12 cellular contexts compared by ENCODE assay signal in the genomic region with DNA sequence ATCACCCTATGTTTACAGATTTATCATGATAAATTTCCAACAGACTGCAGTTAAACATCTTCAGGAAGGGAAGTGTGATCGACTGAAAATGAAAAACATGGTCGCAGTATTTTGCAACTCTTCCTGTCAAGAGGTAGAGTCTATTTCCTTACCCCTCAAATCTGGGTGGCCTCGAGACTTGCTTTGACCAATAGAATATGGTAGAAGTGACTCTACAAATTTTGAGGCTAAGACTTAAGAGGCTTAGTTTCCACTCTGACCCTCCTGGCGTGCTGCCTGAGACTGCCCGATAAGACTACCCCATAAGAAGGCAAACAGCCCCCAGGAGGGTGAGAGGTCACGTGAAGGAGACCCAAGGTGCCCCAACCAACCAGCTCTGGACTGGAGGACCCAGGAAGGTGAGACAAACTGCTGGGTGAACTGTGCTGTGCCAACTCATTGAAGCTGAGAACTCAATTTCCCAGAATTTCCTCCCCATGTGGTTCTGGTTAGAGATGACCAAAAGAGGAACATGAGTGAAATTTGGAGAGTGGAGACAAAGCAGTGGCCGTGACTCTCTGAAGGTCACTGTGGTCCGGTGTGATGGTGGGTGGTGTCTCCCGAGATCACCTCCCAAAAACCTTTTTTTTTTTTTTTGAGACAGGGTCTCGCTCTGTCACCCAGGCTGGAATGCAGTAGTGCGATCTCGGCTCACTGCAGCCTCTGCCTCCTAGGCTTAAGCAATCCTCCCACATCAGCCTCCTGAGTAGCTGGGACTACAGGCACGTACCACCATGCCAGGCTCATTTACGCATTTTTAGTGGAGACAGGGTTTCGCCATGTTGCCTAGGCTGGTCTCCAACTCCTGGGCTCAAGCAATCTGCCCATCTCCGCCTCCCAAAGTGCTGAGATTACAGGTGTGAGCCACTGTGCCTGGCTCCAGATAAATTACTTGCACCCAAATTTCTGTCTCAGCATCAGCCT. TPM values are rescaled to one million over a fixed set of nuclear protein-coding genes. Genes with fewer than 3 reads are reported as not detected.
A peak's percentile ranks its signal among the peaks of the same experiment; 100 is the strongest.
DNase-seq lines count a peak whose midpoint lies in the region; TF ChIP-seq lines count a peak whose summit lies in the region.
"Had no signal": no experiment of that assay in that cellular context is flagged by ENCODE, and none has a peak within 500 bp of the region (broad histone marks: within the 10 kb centered on the region; RNA-seq: fewer than 3 reads in every experiment).

No MANE protein-coding gene starts in this region.

- no peaks in the 10 kb centered on the region for H3K9me3 ChIP-seq in esophagus muscularis mucosa
- H3K9me3 ChIP-seq in MG63, result no peaks in the 10 kb centered on the region

- H3K4me1 ChIP-seq in esophagus muscularis mucosa, result peaks cover 0 to 34% (median 28%) of the 10 kb centered on the region in 4 donors

- H3K27ac ChIP-seq in skin epidermis (peak overlapping the region in 18 of 21 experiments; percentile 3 to 73 (median 52)), esophagus muscularis mucosa (replicated peaks in 1 of 4) (no peak overlapping the region)

- peaks cover 43% of the 10 kb centered on the region for H3K4me1 Mint-ChIP-seq in activated CD4-positive, alpha-beta T cell treated with anti-CD3 and anti-CD28 coated beads, Interleukin-2, amount 10 ng/mL, durations not matched to agents 24 days and 14 days

- no peak overlapping the region for H3K4me3 ChIP-seq in skin epidermis
- no peak overlapping the region for H3K4me3 ChIP-seq in esophagus muscularis mucosa
- H3K4me3 ChIP-seq in MG63, result no peak overlapping the region

- peaks cover 5% of the 10 kb centered on the region for H3K9me3 Mint-ChIP-seq in activated CD4-positive, alpha-beta T cell treated with anti-CD3 and anti-CD28 coated beads, Interleukin-2, amount 10 ng/mL, durations not matched to agents 24 days and 14 days

- TF ChIP-seq POLR2A in erythroblast (IDR thresholded peaks at IDR 0.05; ENCODE audit: low read length), result no peak
- TF ChIP-seq POLR2A in esophagus muscularis mucosa (IDR thresholded peaks at IDR 0.05; ENCODE audit: low read depth), result no peak

- H3K4me3 Mint-ChIP-seq in activated CD4-positive, alpha-beta T cell treated with anti-CD3 and anti-CD28 coated beads, Interleukin-2, amount 10 ng/mL, durations not matched to agents 24 days and 14 days, result no peak overlapping the region
- H3K4me3 Mint-ChIP-seq: activated T-cell treated with anti-CD3 and anti-CD28 coated beads, Interleukin-2, amount 50 U/mL, for 4 hours had no signal

- no peaks in the 10 kb centered on the region for H3K36me3 ChIP-seq in esophagus muscularis mucosa
- no peaks in the 10 kb centered on the region for H3K36me3 ChIP-seq in MG63

- no peak for TF ChIP-seq CTCF in esophagus muscularis mucosa (IDR thresholded peaks at IDR 0.05)

- intact Hi-C loops in activated CD4-positive, alpha-beta T cell treated with anti-CD3 and anti-CD28 coated beads, Interleukin-2, amount 10 ng/mL, durations not matched to agents 24 days and 14 days (cut with micrococcal nuclease), result loop anchor here (5.0 kb wide), 1 partner anchor 43 kb away; no protein-coding TSS in a partner anchor
- intact Hi-C loops in esophagus muscularis mucosa (cut with DNase I), result no loop called here

- peak; percentile 60 for DNase-seq in activated CD4-positive, alpha-beta T cell treated with anti-CD3 and anti-CD28 coated beads, Interleukin-2, amount 10 ng/mL, durations not matched to agents 24 days and 14 days
- no peak for DNase-seq in activated CD4-positive, alpha-beta T cell treated with anti-CD3 and anti-CD28 coated beads for 4 hours
- DNase-seq in NOMO-1 (lab: John Stamatoyannopoulos, UW; ENCODE audit: unreplicated experiment in 2 of 2) (peak; percentile 28 to 56), erythroblast (lab: John Stamatoyannopoulos, UW) (peak; percentile 13 to 24), esophagus muscularis mucosa (ENCODE audit: extremely low spot score) (no peak), MG63 (no peak)
- no peak for DNase-seq in stimulated activated CD4-positive, alpha-beta T cell treated with anti-CD3 and anti-CD28 coated beads, Interleukin-4, amount 100 ng/mL, for 4 hours
- DNase-seq: activated T-cell treated with anti-CD3 and anti-CD28 coated beads, Interleukin-2, amount 50 U/mL, for 4 hours; Karpas-422; left cardiac atrium; NCI-H510A had no signal

- H3K27me3 Mint-ChIP-seq in activated CD4-positive, alpha-beta T cell treated with anti-CD3 and anti-CD28 coated beads, Interleukin-2, amount 10 ng/mL, durations not matched to agents 24 days and 14 days, result no peaks in the 10 kb centered on the region

- H3K27me3 ChIP-seq in esophagus muscularis mucosa (no peaks in the 10 kb centered on the region), MG63 (no peaks in the 10 kb centered on the region)

- no peak overlapping the region for H3K27ac Mint-ChIP-seq in activated CD4-positive, alpha-beta T cell treated with anti-CD3 and anti-CD28 coated beads, Interleukin-2, amount 10 ng/mL, durations not matched to agents 24 days and 14 days

- H3K36me3 Mint-ChIP-seq in activated CD4-positive, alpha-beta T cell treated with anti-CD3 and anti-CD28 coated beads, Interleukin-2, amount 10 ng/mL, durations not matched to agents 24 days and 14 days (ENCODE audit: low read depth), result peaks cover 5% of the 10 kb centered on the region

- 86% methylated on average over 15 of the region's 16 CpGs for WGBS in esophagus muscularis mucosa

- TF ChIP-seq EP300 in esophagus muscularis mucosa (IDR thresholded peaks at IDR 0.05), result no peak

RNA-seq across cellular contexts. Expression of a gene that starts 38.2 kb away (rescaled TPM):
- total RNA-seq in activated CD4-positive, alpha-beta T cell treated with anti-CD3 and anti-CD28 coated beads, Interleukin-2, amount 10 ng/mL, durations not matched to agents 24 days and 14 days, result 163 and 170 TPM in 2 replicates
- 10 to 100 TPM; 28.7 to 88.3 (median 36.8) TPM for total RNA-seq in esophagus muscularis mucosa
- total RNA-seq in MG63 (2014; rRNA removed; shearing (Covaris generic); ENCODE audit: low replicate concordance), result 52.9 and 60.8 TPM in 2 replicates

RNA-seq across cellular contexts. Expression of a gene that starts 43.3 kb away (rescaled TPM):
- 8.3 and 9.1 TPM in 2 replicates for total RNA-seq in activated CD4-positive, alpha-beta T cell treated with anti-CD3 and anti-CD28 coated beads, Interleukin-2, amount 10 ng/mL, durations not matched to agents 24 days and 14 days
- 10 to 100 TPM; 30.7 to 66.9 (median 33.6) TPM for total RNA-seq in esophagus muscularis mucosa
- 11.8 and 18.8 TPM in 2 replicates for total RNA-seq in MG63 (2014; rRNA removed; shearing (Covaris generic); ENCODE audit: low replicate concordance)

Comparison
In these comparisons a context has a peak if more than half of its experiments do, and no peak if none do; other contexts are left out.
1. DNase-seq: peak in activated CD4-positive, alpha-beta T cell treated with anti-CD3 and anti-CD28 coated beads, Interleukin-2, amount 10 ng/mL, durations not matched to agents 24 days and 14 days (single experiment), NOMO-1 (2 of 2) and erythroblast (2 of 2); none in activated CD4-positive, alpha-beta T cell treated with anti-CD3 and anti-CD28 coated beads for 4 hours (0 of 2), stimulated activated CD4-positive, alpha-beta T cell treated with anti-CD3 and anti-CD28 coated beads, Interleukin-4, amount 100 ng/mL, for 4 hours (0 of 2), esophagus muscularis mucosa (single experiment) and MG63 (single experiment).
2. H3K27ac ChIP-seq: peak in skin epidermis (18 of 21); none in esophagus muscularis mucosa (0 of 4).